ENCODE assay signal across 8 cellular contexts in the genomic region with DNA sequence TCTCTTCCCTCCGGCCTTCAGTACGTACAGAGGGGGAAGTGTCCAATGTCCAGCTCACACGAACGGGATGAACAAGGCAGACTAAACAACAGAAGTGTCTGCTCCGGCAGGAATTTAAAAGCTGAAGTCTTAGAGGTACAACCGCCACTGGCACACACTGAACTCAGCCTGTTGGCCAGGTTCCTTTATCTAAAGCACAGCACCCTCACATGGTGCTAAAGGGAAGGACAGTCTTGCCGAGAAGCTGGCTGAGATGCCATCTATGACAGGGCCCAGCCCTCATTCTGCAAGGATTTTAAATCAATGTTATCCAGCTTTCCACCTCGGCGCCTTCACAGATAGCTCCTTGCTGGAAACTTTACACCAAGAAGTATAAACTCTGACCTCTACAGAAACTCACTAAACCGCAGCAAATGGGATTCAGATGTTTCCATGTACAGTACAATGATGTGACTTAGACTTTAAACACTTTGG. TPM values are rescaled to one million over a fixed set of nuclear protein-coding genes. Genes with fewer than 3 reads are reported as not detected.
DNase-seq lines count a peak whose midpoint lies in the region; FAIRE-seq and TF ChIP-seq lines count a peak whose summit lies in the region.

No MANE protein-coding gene starts in this region.

- H3K4me3 ChIP-seq in endodermal cell (ENCODE audit: low read length) (no peak overlapping the region), thymus (ENCODE audit: low read length) (peak overlapping the region; percentile 31)

- WGBS in endodermal cell (ENCODE audit: insufficient coverage in 1 of 2, insufficient read length in 1 of 2), 2 experiments, result 29 to 47% methylated on average over 7 to 10 of the region's 10 CpGs
- WGBS in thymus, result 34% methylated on average over 10 of the region's 10 CpGs

- H3K4me3 Mint-ChIP-seq in endodermal cell, result no peak overlapping the region
- peak overlapping the region; percentile 59 for H3K4me3 Mint-ChIP-seq in mesothelial cell of epicardium

- no peak overlapping the region for H3K9ac ChIP-seq in endodermal cell (ENCODE audit: extremely low read depth, low read length, poor library complexity, severe bottlenecking)

- H3K27ac Mint-ChIP-seq in endodermal cell (peak overlapping the region; percentile 55), mesothelial cell of epicardium (peak overlapping the region; percentile 73)

- H3K9me3 ChIP-seq in endodermal cell (ENCODE audit: control insufficient read depth, low read length) (no peaks in the 10 kb centered on the region), thymus (ENCODE audit: control insufficient read depth) (peaks cover 3% of the 10 kb centered on the region)

- peaks cover 68% of the 10 kb centered on the region for H3K27me3 Mint-ChIP-seq in endodermal cell (ENCODE audit: insufficient read depth)
- H3K27me3 Mint-ChIP-seq in mesothelial cell of epicardium (ENCODE audit: low read depth), result peaks cover 16% of the 10 kb centered on the region

- H3K9me3 Mint-ChIP-seq in endodermal cell (no peaks in the 10 kb centered on the region), mesothelial cell of epicardium (no peaks in the 10 kb centered on the region)

- H3K36me3 ChIP-seq in endodermal cell (ENCODE audit: control insufficient read depth, insufficient read depth, low read length) (no peaks in the 10 kb centered on the region), thymus (ENCODE audit: control insufficient read depth, insufficient read depth) (no peaks in the 10 kb centered on the region)

- H3K4me1 ChIP-seq in endodermal cell (ENCODE audit: control insufficient read depth, insufficient read depth, low read length) (peaks cover 5% of the 10 kb centered on the region), thymus (ENCODE audit: control insufficient read depth, insufficient read depth, low read length) (peaks cover 9% of the 10 kb centered on the region)

- peaks cover 47% of the 10 kb centered on the region for H3K27me3 ChIP-seq in endodermal cell (ENCODE audit: control insufficient read depth, insufficient read depth, low read length, poor library complexity, severe bottlenecking)
- peaks cover 31% of the 10 kb centered on the region for H3K27me3 ChIP-seq in thymus (ENCODE audit: control insufficient read depth, insufficient read depth)

- no peak overlapping the region for H3K27ac ChIP-seq in endodermal cell (ENCODE audit: low read depth, low read length)
- no peak overlapping the region for H3K27ac ChIP-seq in thymus (ENCODE audit: low read depth)

- no peak for DNase-seq in GM18507 (ENCODE audit: extremely low spot score, insufficient read length, low read depth)
- DNase-seq in NCI-H2029 (lab: John Stamatoyannopoulos, UW), result peak; percentile 59
- DNase-seq in activated CD4-positive, alpha-beta T cell treated with anti-CD3 and anti-CD28 coated beads, Interleukin-2, amount 50 U/mL, for 4 hours, result peak; percentile 50 to 55
- DNase-seq in endodermal cell, result peak; percentile 89
- DNase-seq in mesothelial cell of epicardium (ENCODE audit: low spot score in 2 of 2, unreplicated experiment in 2 of 2), result peak in 1 of 2 experiments; percentile 67
- no peak for DNase-seq in amniotic stem cell (lab: John Stamatoyannopoulos, UW)

- TF ChIP-seq CTCF in endodermal cell (conservative IDR thresholded peaks at IDR 0.05) (peak; percentile 88), mesothelial cell of epicardium (IDR thresholded peaks at IDR 0.05; ENCODE audit: unreplicated experiment) (peak; percentile 73)

- H3K36me3 Mint-ChIP-seq in endodermal cell (ENCODE audit: low read depth) (no peaks in the 10 kb centered on the region), mesothelial cell of epicardium (peaks cover 4% of the 10 kb centered on the region)

- peak; percentile 35 for FAIRE-seq in A204.1 (lab: Jason Lieb, UNC)
- peak; percentile 56 for FAIRE-seq in GM18507 (lab: Jason Lieb, UNC)

- peaks cover 22% of the 10 kb centered on the region for H3K4me1 Mint-ChIP-seq in endodermal cell
- H3K4me1 Mint-ChIP-seq in mesothelial cell of epicardium, result peaks cover 57% of the 10 kb centered on the region

RNA-seq across cellular contexts. Expression of gene ADAMTS17, which starts 2.8 kb away (rescaled TPM):
- 1 to 10 TPM in 1 of 2 donors, under 1 TPM in 1; 0.82 to 2.3 TPM for total RNA-seq in endodermal cell
- 0.71 TPM for polyA plus RNA-seq in endodermal cell (2013, experiment 1 of 2)
- polyA plus RNA-seq in endodermal cell (2013, experiment 2 of 2), result 0.37 TPM
- 39.4 to 42.1 TPM (median 40.2 TPM) in 3 replicates for total RNA-seq in mesothelial cell of epicardium
- 5.6 TPM for polyA plus RNA-seq in thymus

Comparison
In these comparisons a context has a peak if more than half of its experiments do, and no peak if none do; other contexts are left out.
1. DNase-seq: peak in NCI-H2029 (single experiment), activated CD4-positive, alpha-beta T cell treated with anti-CD3 and anti-CD28 coated beads, Interleukin-2, amount 50 U/mL, for 4 hours (2 of 2) and endodermal cell (single experiment); none in GM18507 (single experiment) and amniotic stem cell (single experiment).
2. RNA of gene ADAMTS17, which starts 2.8 kb away (total RNA-seq): 39.4 to 42.1 TPM in mesothelial cell of epicardium; 0.82 to 2.3 TPM in endodermal cell; every median in the first group is over 10 times any median in the second.